Comparison of ENCODE assay signal across 10 cellular contexts in genomic region chr1:53715478-53715877, GRCh38. TPM values are rescaled to one million over a fixed set of nuclear protein-coding genes. Genes with fewer than 3 reads are reported as not detected.
A peak's percentile ranks its signal among the peaks of the same experiment; 100 is the strongest.
DNase-seq lines count a peak whose midpoint lies in the region; ATAC-seq and TF ChIP-seq lines count a peak whose summit lies in the region.
"Had no signal": no experiment of that assay in that cellular context is flagged by ENCODE, and none has a peak within 500 bp of the region (broad histone marks: within the 10 kb centered on the region; RNA-seq: fewer than 3 reads in every experiment).

No MANE protein-coding gene starts in this region.

- no peaks in the 10 kb centered on the region for H3K27me3 ChIP-seq in AG04450 (ENCODE audit: control insufficient read depth, insufficient read depth, low read length)
- no peaks in the 10 kb centered on the region for H3K27me3 ChIP-seq in Panc1 (ENCODE audit: control insufficient read depth, insufficient read depth, low read length)
- peaks cover 0 to 34% (median 0%) of the 10 kb centered on the region in 4 donors for H3K27me3 ChIP-seq in esophagus squamous epithelium

- ATAC-seq in Panc1 (peak; percentile 86), GM21447 (IDR thresholded peaks at IDR 0.05; ENCODE audit: unreplicated experiment) (no peak), GM19463 (IDR thresholded peaks at IDR 0.05; ENCODE audit: unreplicated experiment) (no peak)

- intact Hi-C loops in Panc1 (cut with micrococcal nuclease; ENCODE audit: unreplicated experiment) (no loop called here), esophagus squamous epithelium (cut with DNase I) (no loop called here)

- no peaks in the 10 kb centered on the region for H3K9me3 ChIP-seq in AG04450 (ENCODE audit: control insufficient read depth, insufficient read depth, low read length)
- no peaks in the 10 kb centered on the region for H3K9me3 ChIP-seq in Panc1 (ENCODE audit: control insufficient read depth, insufficient read depth, low read depth, low read length)
- no peaks in the 10 kb centered on the region for H3K9me3 ChIP-seq in esophagus squamous epithelium

- H3K4me3 ChIP-seq in AG04450 (ENCODE audit: low read depth, low read length) (no peak overlapping the region), Panc1 (ENCODE audit: low read depth in 2 of 2, low read length in 2 of 2) (no peak overlapping the region), fibroblast of pulmonary artery (replicated peaks; ENCODE audit: low read depth, low read length) (no peak overlapping the region), esophagus squamous epithelium (no peak overlapping the region)

- no peak for TF ChIP-seq POLR2A in esophagus squamous epithelium (IDR thresholded peaks at IDR 0.05)

- H3K36me3 ChIP-seq in Panc1 (ENCODE audit: control insufficient read depth, insufficient read depth, low read length) = no peaks in the 10 kb centered on the region
- H3K36me3 ChIP-seq in esophagus squamous epithelium = no peaks in the 10 kb centered on the region

- WGBS in esophagus squamous epithelium, 2 donors = 65% methylated on average over 11 of the region's 11 CpGs

- in situ Hi-C loops in Panc1 (cut with HindIII; ENCODE audit: low pct_unique_long_range_greater_than_20kb, low sequenced_read_pairs) = no loop called here

- TF ChIP-seq CTCF in AG04450 (IDR thresholded peaks at IDR 0.05; ENCODE audit: low read depth, low read length) (peak; percentile 61), GM12873 (IDR thresholded peaks at IDR 0.05; ENCODE audit: insufficient read depth, low read depth, low read length, missing control alignments) (peak; percentile 67), Panc1 (IDR thresholded peaks at IDR 0.05) (peak; percentile 81), fibroblast of pulmonary artery (IDR thresholded peaks at IDR 0.05; ENCODE audit: low read length, missing control alignments) (peak; percentile 67), esophagus squamous epithelium (IDR thresholded peaks at IDR 0.05) (no peak)

- POLR2A ChIA-PET in AG04450 (lab: Yijun Ruan, JAX) (no interaction called here), Panc1 (lab: Charles Lee) (no interaction called here)

- no peaks in the 10 kb centered on the region; the same call in 1 of the 2 replicates for H3K4me1 ChIP-seq in Panc1 (ENCODE audit: control insufficient read depth, insufficient read depth, low read length)
- H3K4me1 ChIP-seq in esophagus squamous epithelium = no peaks in the 10 kb centered on the region

- H3K27ac ChIP-seq in AG04450 (ENCODE audit: low read depth, low read length) (no peak overlapping the region), Panc1 (ENCODE audit: low read length) (no peak overlapping the region), esophagus squamous epithelium (no peak overlapping the region)
- H3K27ac ChIP-seq: VCaP had no signal

- BruUV-seq in Panc1 (replicated peaks; lab: Mats Ljungman, UMichigan) = no TSS peak

- DNase-seq in AG04450 (ENCODE audit: low read depth, low spot score) (no peak), Panc1 (ENCODE audit: low read depth, low spot score) (no peak), fibroblast of pulmonary artery (ENCODE audit: low read depth) (peak; percentile 43), esophagus squamous epithelium (lab: John Stamatoyannopoulos, UW) (no peak), NCI-H446 treated with DMSO at 0.1 percent for 48 hours (lab: John Stamatoyannopoulos, UW) (no peak)

- CTCF ChIA-PET in AG04450 (lab: Charles Lee) = interaction anchor here (0.6 to 1.2 kb wide), 10 partner anchors 9 to 144 kb away, joined by 3 to 11 read pairs (median 3); no protein-coding TSS in a partner anchor
- CTCF ChIA-PET in Panc1 (lab: Charles Lee) = interaction anchor here (0.6 to 0.7 kb wide), 3 partner anchors 15 to 55 kb away, joined by 3 read pairs; no protein-coding TSS in a partner anchor

RNA-seq across cellular contexts. Expression of gene GLIS1, which starts 23.5 kb away (rescaled TPM):
- polyA plus RNA-seq in AG04450 (2011; rRNA removed) = 0.77 and 1.3 TPM in 2 replicates
- polyA minus RNA-seq in AG04450 (2011; rRNA and poly(A)+ RNA removed) = 0.87 and 1.1 TPM in 2 replicates
- total RNA-seq in Panc1 (2021; ENCODE audit: unreplicated experiment) (0.28 TPM), esophagus squamous epithelium (under 1 TPM in 1 of 4 donors, not detected in 3; 0.57 TPM)
- polyA plus RNA-seq in Panc1 (2012; ENCODE audit: insufficient read length) = 1.2 TPM
- total RNA-seq: skeletal muscle tissue had no signal

Comparison
In these comparisons a context has a peak if more than half of its experiments do, and no peak if none do; other contexts are left out.
1. CTCF ChIP-seq: peak in AG04450 (single experiment), GM12873 (single experiment), Panc1 (single experiment) and fibroblast of pulmonary artery (single experiment); none in esophagus squamous epithelium (0 of 6).